ENCODE assay signal across 10 cellular contexts in genomic region chr2:28896906-28897305, GRCh38. TPM values are rescaled to one million over a fixed set of nuclear protein-coding genes. Genes with fewer than 3 reads are reported as not detected.
DNase-seq lines count a peak whose midpoint lies in the region; ATAC-seq and TF ChIP-seq lines count a peak whose summit lies in the region.
"Had no signal": no experiment of that assay in that cellular context is flagged by ENCODE, and none has a peak within 500 bp of the region (broad histone marks: within the 10 kb centered on the region; RNA-seq: fewer than 3 reads in every experiment).

No MANE protein-coding gene starts in this region.

- TF ChIP-seq CTCF in SU-DHL-6 (IDR thresholded peaks at IDR 0.05; ENCODE audit: insufficient read depth, low read length, poor library complexity, severe bottlenecking) (no peak), foreskin keratinocyte (conservative IDR thresholded peaks at IDR 0.05) (no peak), GM10248 (IDR thresholded peaks at IDR 0.05; ENCODE audit: control extremely low read depth, extremely low read depth, low read depth, missing control alignments) (no peak)

- H3K4me3 ChIP-seq in GM08714 (ENCODE audit: low read length) (peak overlapping the region; percentile 97), SU-DHL-6 (ENCODE audit: insufficient read depth, low read length, poor library complexity, severe bottlenecking) (peak overlapping the region; percentile 82)

- H3K9ac ChIP-seq in SU-DHL-6 (ENCODE audit: low read length): peak overlapping the region; percentile 95

- H3K9me2 ChIP-seq in SU-DHL-6 (replicated peaks; ENCODE audit: insufficient read depth, low read length): no peaks in the 10 kb centered on the region

- DNase-seq in A172 (ENCODE audit: low spot score): peak; percentile 44
- peak in 1 of 2 donors; percentile 66 for DNase-seq in foreskin keratinocyte
- no peak for DNase-seq in GM10248 (ENCODE audit: extremely low spot score)
- no peak for DNase-seq in AML-193 (lab: John Stamatoyannopoulos, UW)
- no peak for DNase-seq in activated effector memory CD4-positive, alpha-beta T cell treated with Interleukin-2 at 50 U/mL for 16 hours
- DNase-seq: heart right ventricle, NCI-H2029 had no signal

- peaks cover 61% of the 10 kb centered on the region for H4K20me1 ChIP-seq in SU-DHL-6 (ENCODE audit: low read depth, low read length)

- peaks cover 12% of the 10 kb centered on the region for H3K36me3 ChIP-seq in SU-DHL-6 (ENCODE audit: low read length)

- H2AFZ ChIP-seq in SU-DHL-6 (ENCODE audit: low read depth, low read length, severe bottlenecking): no peak overlapping the region

- peaks cover 74% of the 10 kb centered on the region for H3K79me2 ChIP-seq in SU-DHL-6 (ENCODE audit: insufficient read depth, low read length)

- ATAC-seq in foreskin keratinocyte (no peak), HG03135 (IDR thresholded peaks at IDR 0.05; ENCODE audit: unreplicated experiment) (no peak)
- ATAC-seq: heart right ventricle had no signal

- POLR2A ChIA-PET in GM10248 (lab: Yijun Ruan, JAX): no interaction called here

- H3F3A ChIP-seq in SU-DHL-6 (ENCODE audit: insufficient read depth): 0 out of 2 replicates have a peak, but pooled peaks cover 4% of the 10 kb centered on the region

- H3K9me3 ChIP-seq in SU-DHL-6 (ENCODE audit: insufficient read depth, low read length): no peaks in the 10 kb centered on the region
- H3K9me3 ChIP-seq: heart right ventricle had no signal

- CTCF ChIA-PET in GM10248 (lab: Yijun Ruan, JAX): interaction anchor here (1.3 to 1.9 kb wide), 3 partner anchors 13 to 303 kb away, joined by 5 to 6 read pairs (median 6); no protein-coding TSS in a partner anchor

- H3K4me2 ChIP-seq in SU-DHL-6 (ENCODE audit: low read depth, low read length, poor library complexity, severe bottlenecking): peak overlapping the region; percentile 99

- no peak overlapping the region for H3K27ac ChIP-seq in SU-DHL-6 (ENCODE audit: low read depth, low read length)
- H3K27ac ChIP-seq in foreskin keratinocyte: peak overlapping the region; percentile 48
- H3K27ac ChIP-seq: heart right ventricle had no signal

- peaks cover 27% of the 10 kb centered on the region for H3K4me1 ChIP-seq in foreskin keratinocyte

- H3K27me3 ChIP-seq in SU-DHL-6 (ENCODE audit: low read length) (no peaks in the 10 kb centered on the region), foreskin keratinocyte (no peaks in the 10 kb centered on the region)
- H3K27me3 ChIP-seq: heart right ventricle had no signal

RNA-seq across cellular contexts. Expression of gene WDR43, which starts 2.4 kb away (rescaled TPM):
- total RNA-seq in A172 (2014; rRNA removed; shearing (Covaris generic)): 90.2 and 106 TPM in 2 replicates
- total RNA-seq in foreskin keratinocyte: 78.3 and 85.8 TPM in 2 replicates
- polyA plus RNA-seq in foreskin keratinocyte: 16.2 and 24.9 TPM in 2 replicates

RNA-seq across cellular contexts. Expression of gene TRMT61B, which starts 26.8 kb away (rescaled TPM):
- total RNA-seq in A172 (2014; rRNA removed; shearing (Covaris generic)): 17.6 and 26.9 TPM in 2 replicates
- total RNA-seq in foreskin keratinocyte: 21.1 and 23.1 TPM in 2 replicates
- 17.2 and 19.6 TPM in 2 replicates for polyA plus RNA-seq in foreskin keratinocyte
